9 cellular contexts compared by ENCODE assay signal in genomic region chr12:113154351-113154973, GRCh38. TPM values are rescaled to one million over a fixed set of nuclear protein-coding genes. Genes with fewer than 3 reads are reported as not detected.
DNase-seq lines count a peak whose midpoint lies in the region; TF ChIP-seq lines count a peak whose summit lies in the region.
"Had no signal": no experiment of that assay in that cellular context is flagged by ENCODE, and none has a peak within 500 bp of the region (broad histone marks: within the 10 kb centered on the region; RNA-seq: fewer than 3 reads in every experiment).

No MANE protein-coding gene starts in this region.

- H3K9me2 ChIP-seq in hepatocyte (replicated peaks; ENCODE audit: insufficient read depth): no peaks in the 10 kb centered on the region

- no peak overlapping the region for H2AFZ ChIP-seq in hepatocyte

- TF ChIP-seq EP300 in stomach (IDR thresholded peaks at IDR 0.05): no peak

- peaks cover 14% of the 10 kb centered on the region for H3K36me3 Mint-ChIP-seq in activated naive CD4-positive, alpha-beta T cell treated with anti-CD3 and anti-CD28 coated beads, Interleukin-2, amount 10 ng/mL, durations not matched to agents 7 days and 5 days
- peaks cover 12% of the 10 kb centered on the region for H3K36me3 Mint-ChIP-seq in activated CD4-positive, alpha-beta memory T cell treated with anti-CD3 and anti-CD28 coated beads, Interleukin-2, amount 10 ng/mL, durations not matched to agents 7 days and 5 days (ENCODE audit: low read depth)

- H3K9me3 ChIP-seq in hepatocyte (ENCODE audit: low read depth) (no peaks in the 10 kb centered on the region), stomach (no peaks in the 10 kb centered on the region)

- H3K27ac ChIP-seq in hepatocyte (no peak overlapping the region), stomach (no peak overlapping the region)

- H3K9me3 Mint-ChIP-seq in activated naive CD4-positive, alpha-beta T cell treated with anti-CD3 and anti-CD28 coated beads, Interleukin-2, amount 10 ng/mL, durations not matched to agents 7 days and 5 days: no peaks in the 10 kb centered on the region
- H3K9me3 Mint-ChIP-seq in activated CD4-positive, alpha-beta memory T cell treated with anti-CD3 and anti-CD28 coated beads, Interleukin-2, amount 10 ng/mL, durations not matched to agents 7 days and 5 days: no peaks in the 10 kb centered on the region

- TF ChIP-seq CTCF in hepatocyte (IDR thresholded peaks at IDR 0.05; ENCODE audit: poor library complexity) (no peak), stomach (IDR thresholded peaks at IDR 0.05) (no peak)

- POLR2A ChIA-PET in activated CD4-positive, alpha-beta memory T cell treated with anti-CD3 and anti-CD28 coated beads, Interleukin-2, amount 10 ng/mL, durations not matched to agents 7 days and 5 days (lab: Charles Lee): interaction anchor here (1.1 to 1.5 kb wide), 4 partner anchors 17 to 176 kb away, joined by 3 to 4 read pairs (median 3); partner anchors contain the start of genes DDX54 and OAS2

- WGBS in hepatocyte (ENCODE audit: low lambda C conversion rate, missing lambda C conversion rate): 10% methylated on average over 48 of the region's 51 CpGs
- 0 to 8% (median 3%) methylated on average over 23 to 51 of the region's 51 CpGs for WGBS in stomach, 5 donors

- no peaks in the 10 kb centered on the region for H4K20me1 ChIP-seq in hepatocyte (ENCODE audit: insufficient read depth, poor library complexity, severe bottlenecking)

- TF ChIP-seq POLR2A in stomach (IDR thresholded peaks at IDR 0.05): no peak

- H3K79me2 ChIP-seq in hepatocyte: no peaks in the 10 kb centered on the region

- H3K27me3 Mint-ChIP-seq in activated naive CD4-positive, alpha-beta T cell treated with anti-CD3 and anti-CD28 coated beads, Interleukin-2, amount 10 ng/mL, durations not matched to agents 7 days and 5 days: peaks cover 59% of the 10 kb centered on the region
- H3K27me3 Mint-ChIP-seq in activated CD4-positive, alpha-beta memory T cell treated with anti-CD3 and anti-CD28 coated beads, Interleukin-2, amount 10 ng/mL, durations not matched to agents 7 days and 5 days: peaks cover 32% of the 10 kb centered on the region

- H3K27me3 ChIP-seq in hepatocyte: peaks cover 49% of the 10 kb centered on the region
- peaks cover 4 to 70% (median 45%) of the 10 kb centered on the region in 3 donors for H3K27me3 ChIP-seq in stomach

- no peak overlapping the region for H3K27ac Mint-ChIP-seq in activated naive CD4-positive, alpha-beta T cell treated with anti-CD3 and anti-CD28 coated beads, Interleukin-2, amount 10 ng/mL, durations not matched to agents 7 days and 5 days
- no peak overlapping the region for H3K27ac Mint-ChIP-seq in activated CD4-positive, alpha-beta memory T cell treated with anti-CD3 and anti-CD28 coated beads, Interleukin-2, amount 10 ng/mL, durations not matched to agents 7 days and 5 days

- H3K4me3 ChIP-seq in hepatocyte (no peak overlapping the region), stomach (peak overlapping the region in 3 of 4 donors; percentile 21 to 37 (median 27))

- peak overlapping the region; percentile 74 for H3K4me2 ChIP-seq in hepatocyte

- H3K4me1 Mint-ChIP-seq in activated naive CD4-positive, alpha-beta T cell treated with anti-CD3 and anti-CD28 coated beads, Interleukin-2, amount 10 ng/mL, durations not matched to agents 7 days and 5 days: peaks cover 42% of the 10 kb centered on the region
- H3K4me1 Mint-ChIP-seq in activated CD4-positive, alpha-beta memory T cell treated with anti-CD3 and anti-CD28 coated beads, Interleukin-2, amount 10 ng/mL, durations not matched to agents 7 days and 5 days: peaks cover 18% of the 10 kb centered on the region

- H3K4me1 ChIP-seq in hepatocyte (ENCODE audit: insufficient read depth) (peaks cover 11% of the 10 kb centered on the region), stomach (peaks cover 24 to 43% (median 34%) of the 10 kb centered on the region in 4 donors)

- H3K4me3 Mint-ChIP-seq in activated naive CD4-positive, alpha-beta T cell treated with anti-CD3 and anti-CD28 coated beads, Interleukin-2, amount 10 ng/mL, durations not matched to agents 7 days and 5 days: peak overlapping the region; percentile 49
- peak overlapping the region; percentile 24 for H3K4me3 Mint-ChIP-seq in activated CD4-positive, alpha-beta memory T cell treated with anti-CD3 and anti-CD28 coated beads, Interleukin-2, amount 10 ng/mL, durations not matched to agents 7 days and 5 days

- intact Hi-C loops in stomach (cut with DNase I; ENCODE audit: low total_unique reads): no loop called here

- DNase-seq in activated naive CD4-positive, alpha-beta T cell treated with anti-CD3 and anti-CD28 coated beads, Interleukin-2, amount 10 ng/mL, durations not matched to agents 7 days and 5 days: peak; percentile 31
- no peak for DNase-seq in activated naive CD4-positive, alpha-beta T cell (lab: John Stamatoyannopoulos, UW)
- no peak for DNase-seq in activated CD4-positive, alpha-beta memory T cell treated with anti-CD3 and anti-CD28 coated beads, Interleukin-2, amount 10 ng/mL, durations not matched to agents 7 days and 5 days
- DNase-seq in hepatocyte (ENCODE audit: low spot score): peak; percentile 48
- DNase-seq in stomach: no peak
- DNase-seq in GM19238 (ENCODE audit: insufficient read length, low spot score): no peak
- no peak for DNase-seq in GF-D8 (lab: John Stamatoyannopoulos, UW)
- no peak for DNase-seq in glomerular visceral epithelial cell (ENCODE audit: extremely low spot score)

- CTCF ChIA-PET in activated naive CD4-positive, alpha-beta T cell treated with anti-CD3 and anti-CD28 coated beads, Interleukin-2, amount 10 ng/mL, durations not matched to agents 7 days and 5 days (lab: Charles Lee): interaction anchor here (0.9 to 4.6 kb wide), 6 partner anchors 20 to 255 kb away, joined by 3 to 32 read pairs (median 8); no protein-coding TSS in a partner anchor
- CTCF ChIA-PET in activated CD4-positive, alpha-beta memory T cell treated with anti-CD3 and anti-CD28 coated beads, Interleukin-2, amount 10 ng/mL, durations not matched to agents 7 days and 5 days (lab: Charles Lee): interaction anchor here (0.7 to 5.6 kb wide), 6 partner anchors 11 to 254 kb away, joined by 4 to 38 read pairs (median 4); partner anchors contain the start of gene RASAL1

- H3K36me3 ChIP-seq in hepatocyte (replicated peaks; ENCODE audit: insufficient read depth, low read depth): no peaks in the 10 kb centered on the region
- H3K36me3 ChIP-seq in stomach: peaks cover 20 to 26% (median 24%) of the 10 kb centered on the region in 4 donors

RNA-seq across cellular contexts. Expression of gene CFAP73, which starts 4.9 kb away (rescaled TPM):
- under 1 TPM; 0.23 to 0.28 TPM for total RNA-seq in activated CD4-positive, alpha-beta memory T cell treated with anti-CD3 and anti-CD28 coated beads, Interleukin-2, amount 10 ng/mL, durations not matched to agents 7 days and 5 days
- total RNA-seq in hepatocyte (not detected in 2 replicates), stomach (1 to 10 TPM in 1 of 5 donors, not detected in 4; 5.7 TPM)
- polyA plus RNA-seq in hepatocyte (not detected in 2 replicates), stomach (1 to 10 TPM in 1 of 3 donors, under 1 TPM in 2; 0.44 to 2.6 (median 0.70) TPM)
- total RNA-seq: subcutaneous adipose tissue had no signal

RNA-seq across cellular contexts. Expression of gene RASAL1, which starts 18.9 kb away (rescaled TPM):
- under 1 TPM; 0.10 to 0.35 TPM for total RNA-seq in activated CD4-positive, alpha-beta memory T cell treated with anti-CD3 and anti-CD28 coated beads, Interleukin-2, amount 10 ng/mL, durations not matched to agents 7 days and 5 days
- total RNA-seq in hepatocyte (not detected in 2 replicates), stomach (10 to 100 TPM in 3 of 5 donors, 1 to 10 TPM in 2; 8.8 to 62.0 (median 47.3) TPM)
- polyA plus RNA-seq in hepatocyte (0.22 and 0.74 TPM in 2 replicates), stomach (10 to 100 TPM in 2 of 3 donors, 1 to 10 TPM in 1; 3.0 to 28.9 (median 18.8) TPM)
- total RNA-seq: subcutaneous adipose tissue had no signal

RNA-seq across cellular contexts. Expression of gene DDX54, which starts 30.8 kb away (rescaled TPM):
- total RNA-seq in activated CD4-positive, alpha-beta memory T cell treated with anti-CD3 and anti-CD28 coated beads, Interleukin-2, amount 10 ng/mL, durations not matched to agents 7 days and 5 days: 10 to 100 TPM; 55.6 to 57.6 TPM
- total RNA-seq in hepatocyte: 32.3 and 52.6 TPM in 2 replicates
- 36.0 and 37.8 TPM in 2 replicates for polyA plus RNA-seq in hepatocyte
- total RNA-seq in stomach: 100 to 1,000 TPM in 1 of 5 donors, 10 to 100 TPM in 4; 14.6 to 167 (median 41.7) TPM
- polyA plus RNA-seq in stomach: 10 to 100 TPM; 28.5 to 64.6 (median 34.1) TPM

RNA-seq across cellular contexts. Expression of gene RITA1, which starts 31.1 kb away (rescaled TPM):
- 10 to 100 TPM; 14.7 to 16.9 TPM for total RNA-seq in activated CD4-positive, alpha-beta memory T cell treated with anti-CD3 and anti-CD28 coated beads, Interleukin-2, amount 10 ng/mL, durations not matched to agents 7 days and 5 days
- total RNA-seq in hepatocyte (16.1 and 19.1 TPM in 2 replicates), stomach (10 to 100 TPM in 2 of 5 donors, 1 to 10 TPM in 3; 4.1 to 19.2 (median 5.0) TPM)
- polyA plus RNA-seq in hepatocyte (15.7 and 26.9 TPM in 2 replicates), stomach (10 to 100 TPM in 2 of 3 donors, 1 to 10 TPM in 1; 8.4 to 14.3 (median 11.5) TPM)

Comparison
In these comparisons a context has a peak if more than half of its experiments do, and no peak if none do; other contexts are left out.
1. DNase-seq: peak in activated naive CD4-positive, alpha-beta T cell treated with anti-CD3 and anti-CD28 coated beads, Interleukin-2, amount 10 ng/mL, durations not matched to agents 7 days and 5 days (single experiment) and hepatocyte (single experiment); none in activated naive CD4-positive, alpha-beta T cell (0 of 4), activated CD4-positive, alpha-beta memory T cell treated with anti-CD3 and anti-CD28 coated beads, Interleukin-2, amount 10 ng/mL, durations not matched to agents 7 days and 5 days (single experiment), stomach (single experiment), GM19238 (single experiment), GF-D8 (single experiment) and glomerular visceral epithelial cell (single experiment).